In genomic region chr13:41059896-41060722, GRCh38 we compare ENCODE assay signal across 8 cellular contexts. TPM values are rescaled to one million over a fixed set of nuclear protein-coding genes. Genes with fewer than 3 reads are reported as not detected.
DNase-seq lines count a peak whose midpoint lies in the region; ATAC-seq and TF ChIP-seq lines count a peak whose summit lies in the region.

No MANE protein-coding gene starts in this region.

- peak; percentile 54 for TF ChIP-seq CTCF in C4-2B (conservative IDR thresholded peaks at IDR 0.05)

- ATAC-seq in HG03442 (IDR thresholded peaks at IDR 0.05; ENCODE audit: unreplicated experiment) (peak; percentile 31), memory B cell (ENCODE audit: low read depth) (peak; percentile 28)
- ATAC-seq in activated CD8-positive, alpha-beta T cell treated with anti-CD3 and anti-CD28 coated beads, Interleukin-2, amount 10 ng/mL, durations not matched to agents 7 days and 5 days: peak; percentile 47

- H3K27ac Mint-ChIP-seq in activated CD8-positive, alpha-beta T cell treated with anti-CD3 and anti-CD28 coated beads, Interleukin-2, amount 10 ng/mL, durations not matched to agents 7 days and 5 days: peak overlapping the region; percentile 99
- H3K27ac Mint-ChIP-seq in memory B cell: peak overlapping the region; percentile 100

- POLR2A ChIA-PET in activated CD8-positive, alpha-beta T cell treated with anti-CD3 and anti-CD28 coated beads, Interleukin-2, amount 10 ng/mL, durations not matched to agents 7 days and 5 days (lab: Charles Lee): interaction anchor here (0.7 to 2.4 kb wide), 13 partner anchors 40 to 204 kb away, joined by 3 to 19 read pairs (median 4); partner anchors contain the start of genes ELF1 and KBTBD7

- H3K36me3 Mint-ChIP-seq in activated CD8-positive, alpha-beta T cell treated with anti-CD3 and anti-CD28 coated beads, Interleukin-2, amount 10 ng/mL, durations not matched to agents 7 days and 5 days (ENCODE audit: low read depth): peaks cover 23% of the 10 kb centered on the region
- H3K36me3 Mint-ChIP-seq in memory B cell: peaks cover 3% of the 10 kb centered on the region

- no peaks in the 10 kb centered on the region for H3K27me3 Mint-ChIP-seq in activated CD8-positive, alpha-beta T cell treated with anti-CD3 and anti-CD28 coated beads, Interleukin-2, amount 10 ng/mL, durations not matched to agents 7 days and 5 days (ENCODE audit: low read depth)
- no peaks in the 10 kb centered on the region for H3K27me3 Mint-ChIP-seq in memory B cell

- CTCF ChIA-PET in activated CD8-positive, alpha-beta T cell treated with anti-CD3 and anti-CD28 coated beads, Interleukin-2, amount 10 ng/mL, durations not matched to agents 7 days and 5 days (lab: Charles Lee): interaction anchor here (0.7 to 2.2 kb wide), 25 partner anchors 10 to 283 kb away, joined by 3 to 20 read pairs (median 3); partner anchors contain the start of gene ELF1

- H3K4me1 Mint-ChIP-seq in activated CD8-positive, alpha-beta T cell treated with anti-CD3 and anti-CD28 coated beads, Interleukin-2, amount 10 ng/mL, durations not matched to agents 7 days and 5 days (ENCODE audit: low read depth): peaks cover 53% of the 10 kb centered on the region
- H3K4me1 Mint-ChIP-seq in memory B cell: peaks cover 24% of the 10 kb centered on the region

- H3K4me3 Mint-ChIP-seq in activated CD8-positive, alpha-beta T cell treated with anti-CD3 and anti-CD28 coated beads, Interleukin-2, amount 10 ng/mL, durations not matched to agents 7 days and 5 days: peak overlapping the region; percentile 99
- peak overlapping the region; percentile 97 for H3K4me3 Mint-ChIP-seq in memory B cell

- DNase-seq in GM19240 (ENCODE audit: insufficient read length, low spot score) (peak; percentile 8), NCI-H82 (lab: John Stamatoyannopoulos, UW) (peak; percentile 98), memory B cell (ENCODE audit: low spot score in 2 of 2) (peak; percentile 59 to 73)
- peak; percentile 77 for DNase-seq in activated CD8-positive, alpha-beta T cell treated with anti-CD3 and anti-CD28 coated beads, Interleukin-2, amount 10 ng/mL, durations not matched to agents 7 days and 5 days
- peak; percentile 56 for DNase-seq in effector CD4-positive, alpha-beta T cell
- DNase-seq in stimulated activated CD4-positive, alpha-beta T cell treated with anti-CD3 and anti-CD28 coated beads, TNF-alpha, amount 100 ng/mL, for 48 hours (ENCODE audit: low read depth in 3 of 3): peak; percentile 67 to 72 (median 67)

- no peaks in the 10 kb centered on the region for H3K9me3 Mint-ChIP-seq in activated CD8-positive, alpha-beta T cell treated with anti-CD3 and anti-CD28 coated beads, Interleukin-2, amount 10 ng/mL, durations not matched to agents 7 days and 5 days (ENCODE audit: insufficient read depth)
- H3K9me3 Mint-ChIP-seq in memory B cell: no peaks in the 10 kb centered on the region

- peak overlapping the region; percentile 93 for H3K27ac ChIP-seq in C4-2B

RNA-seq across cellular contexts. Expression of gene WBP4, which starts 1.2 kb away (rescaled TPM):
- 10 to 100 TPM in 1 of 2 experiments, 1 to 10 TPM in 1; 9.7 to 10.4 TPM for total RNA-seq in activated CD8-positive, alpha-beta T cell treated with anti-CD3 and anti-CD28 coated beads, Interleukin-2, amount 10 ng/mL, durations not matched to agents 7 days and 5 days

RNA-seq across cellular contexts. Expression of gene ELF1, which starts 41.0 kb away (rescaled TPM):
- 100 to 1,000 TPM; 106 to 107 TPM for total RNA-seq in activated CD8-positive, alpha-beta T cell treated with anti-CD3 and anti-CD28 coated beads, Interleukin-2, amount 10 ng/mL, durations not matched to agents 7 days and 5 days

Comparison
In these comparisons a context has a peak if more than half of its experiments do, and no peak if none do; other contexts are left out.
1. Peak in every context shown above with its lines: DNase-seq, ATAC-seq and H3K27ac ChIP-seq.
2. DNase-seq: peak in every context shown above with its lines; median percentile 98 in NCI-H82; 77 in activated CD8-positive, alpha-beta T cell treated with anti-CD3 and anti-CD28 coated beads, Interleukin-2, amount 10 ng/mL, durations not matched to agents 7 days and 5 days; 67 in stimulated activated CD4-positive, alpha-beta T cell treated with anti-CD3 and anti-CD28 coated beads, TNF-alpha, amount 100 ng/mL, for 48 hours; 66 in memory B cell; 56 in effector CD4-positive, alpha-beta T cell; 8 in GM19240.